14 cellular contexts compared by ENCODE assay signal in the genomic region with DNA sequence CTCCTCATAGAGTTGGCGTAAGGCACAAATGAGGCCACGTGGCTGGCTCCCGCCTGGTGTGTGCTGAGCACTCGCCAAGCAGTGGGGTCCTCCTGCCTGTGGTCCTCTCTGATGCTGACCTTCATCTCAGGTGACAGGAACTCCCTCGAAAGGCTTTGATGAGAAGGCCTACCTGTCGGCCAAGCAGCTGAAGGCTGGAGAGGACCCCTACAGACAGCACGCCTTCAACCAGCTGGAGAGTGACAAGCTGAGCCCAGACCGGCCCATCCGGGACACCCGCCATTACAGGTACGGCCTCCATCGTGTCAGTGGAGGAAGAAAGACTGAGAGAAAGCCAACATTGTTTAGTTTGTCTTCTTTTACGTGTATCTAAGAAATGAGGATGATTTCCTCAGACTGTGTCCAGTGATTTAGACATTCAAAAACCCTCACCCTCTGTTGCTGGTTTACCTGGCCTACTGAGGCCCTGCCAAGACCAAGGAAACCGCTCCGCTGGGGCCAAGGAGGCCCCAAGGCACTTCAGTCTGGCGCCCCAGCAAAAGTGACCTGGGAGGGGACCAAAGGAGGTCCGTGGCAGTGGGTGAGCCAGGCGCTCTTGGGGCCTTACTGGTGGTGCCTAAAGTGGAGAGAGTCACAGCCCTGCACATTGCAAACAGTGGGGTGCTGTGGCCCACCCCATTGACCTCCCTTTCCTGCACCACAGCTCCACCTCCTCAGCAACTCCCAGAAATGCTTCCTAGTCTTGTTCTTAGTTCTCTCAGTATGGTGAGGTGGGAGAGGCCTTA.
"Had no signal": no experiment of that assay in that cellular context is flagged by ENCODE, and none has a peak within 500 bp of the region (broad histone marks: within the 10 kb centered on the region; RNA-seq: fewer than 3 reads in every experiment).

No MANE protein-coding gene starts in this region.

- H3K27ac Mint-ChIP-seq: activated B cell treated with CpG ODN at 0.5 μM for 24 hours; activated naive CD4-positive, alpha-beta T cell treated with anti-CD3 and anti-CD28 coated beads for 36 hours had no signal

- H3K27ac ChIP-seq: body of pancreas, hepatocyte, SK-N-MC, stomach had no signal

- H3K4me3 Mint-ChIP-seq: activated B cell treated with CpG ODN at 0.5 μM for 24 hours; activated naive CD4-positive, alpha-beta T cell treated with anti-CD3 and anti-CD28 coated beads for 36 hours; central memory CD8-positive, alpha-beta T cell; naive thymus-derived CD8-positive, alpha-beta T cell had no signal

- H3K27me3 ChIP-seq: body of pancreas, hepatocyte, stomach had no signal

- H3K9me3 ChIP-seq: body of pancreas, mucosa of descending colon, stomach had no signal

- H3K4me1 ChIP-seq: body of pancreas had no signal

- H3K4me1 Mint-ChIP-seq: central memory CD8-positive, alpha-beta T cell had no signal

- DNase-seq: activated B cell treated with CpG ODN at 0.5 μM for 24 hours; activated naive CD4-positive, alpha-beta T cell treated with anti-CD3 and anti-CD28 coated beads for 36 hours; amniotic stem cell; erythroblast; mucosa of descending colon; naive thymus-derived CD8-positive, alpha-beta T cell; stimulated activated CD4-positive, alpha-beta T cell treated with anti-CD3 and anti-CD28 coated beads, Interleukin-4, amount 100 ng/mL, for 24 hours; stomach; T-helper 1 cell had no signal

- H3K9me3 Mint-ChIP-seq: activated B cell treated with CpG ODN at 0.5 μM for 24 hours; activated naive CD4-positive, alpha-beta T cell treated with anti-CD3 and anti-CD28 coated beads for 36 hours; central memory CD8-positive, alpha-beta T cell; naive thymus-derived CD8-positive, alpha-beta T cell had no signal

- ATAC-seq: body of pancreas; mucosa of descending colon; naive thymus-derived CD8-positive, alpha-beta T cell had no signal

- H3K4me3 ChIP-seq: body of pancreas, hepatocyte, lung, mucosa of descending colon, SK-N-MC, stomach had no signal

- H3K36me3 ChIP-seq: stomach had no signal

- H3K36me3 Mint-ChIP-seq: naive thymus-derived CD8-positive, alpha-beta T cell had no signal
